8 cellular contexts compared by ENCODE assay signal in genomic region chr4:17347445-17347844, GRCh38.
A peak's percentile ranks its signal among the peaks of the same experiment; 100 is the strongest.
DNase-seq lines count a peak whose midpoint lies in the region; ATAC-seq and TF ChIP-seq lines count a peak whose summit lies in the region.

No MANE protein-coding gene starts in this region.

- H3K4me2 ChIP-seq in GM23338 = no peak overlapping the region

- H3K79me2 ChIP-seq in GM23338 (replicated peaks; ENCODE audit: insufficient read depth) = no peaks in the 10 kb centered on the region

- H3K27ac Mint-ChIP-seq in GM23338 = no peak overlapping the region

- no peak overlapping the region for H3K4me3 ChIP-seq in GM23338

- H3K27me3 Mint-ChIP-seq in GM23338 (ENCODE audit: insufficient read depth, low read depth, poor library complexity) = no peaks in the 10 kb centered on the region

- H3K27me3 ChIP-seq in GM23338 (ENCODE audit: insufficient read depth) = no peaks in the 10 kb centered on the region

- peak overlapping the region; percentile 75; the same call in 1 of the 2 replicates for H2AFZ ChIP-seq in GM23338

- peak; percentile 84 for TF ChIP-seq CTCF in GM23338 (conservative IDR thresholded peaks at IDR 0.05; ENCODE audit: low read depth in 2 of 2)

- H3K36me3 Mint-ChIP-seq in GM23338 (ENCODE audit: low read depth) = no peaks in the 10 kb centered on the region

- ATAC-seq in GM23338 = peak; percentile 84
- ATAC-seq in GM18909 (IDR thresholded peaks at IDR 0.05; ENCODE audit: poor library complexity, unreplicated experiment) = no peak
- no peak for ATAC-seq in HG02571 (IDR thresholded peaks at IDR 0.05; ENCODE audit: unreplicated experiment)

- H3K4me3 Mint-ChIP-seq in GM23338 = no peak overlapping the region

- DNase-seq in DMS 273 treated with DMSO at 0.1 percent for 48 hours (lab: John Stamatoyannopoulos, UW) (peak; percentile 10), GM23338 (ENCODE audit: low spot score) (peak; percentile 81), RKO (ENCODE audit: low spot score) (peak; percentile 26), cerebellar cortex (ENCODE audit: low spot score) (peak; percentile 22), midbrain (lab: John Stamatoyannopoulos, UW) (peak; percentile 21)
- DNase-seq in activated CD8-positive, alpha-beta memory T cell treated with anti-CD3 and anti-CD28 coated beads for 24 hours = no peak

- H3K4me1 Mint-ChIP-seq in GM23338 = peaks cover 9% of the 10 kb centered on the region

- no peaks in the 10 kb centered on the region for H3F3A ChIP-seq in GM23338 (replicated peaks; ENCODE audit: low read depth)

- no peaks in the 10 kb centered on the region for H3K9me3 Mint-ChIP-seq in GM23338

- H3K9me2 ChIP-seq in GM23338 (ENCODE audit: insufficient read depth) = peaks cover 8% of the 10 kb centered on the region; the same call in 1 of the 2 replicates

- no peaks in the 10 kb centered on the region for H4K20me1 ChIP-seq in GM23338 (replicated peaks; ENCODE audit: insufficient read depth)

- H3K27ac ChIP-seq in GM23338 (ENCODE audit: low read depth) = no peak overlapping the region

- H3K36me3 ChIP-seq in GM23338 (ENCODE audit: insufficient read depth) = no peaks in the 10 kb centered on the region

- no peaks in the 10 kb centered on the region for H3K4me1 ChIP-seq in GM23338 (ENCODE audit: insufficient read depth)

TF ChIP-seq in GM23338, 12 proteins besides CTCF, POLR2A, EP300 and RAD21:
- no peak for TF ChIP-seq STAT1 (IDR thresholded peaks at IDR 0.05; ENCODE audit: unreplicated experiment)
- TF ChIP-seq EZH2phosphoT487 (IDR thresholded peaks at IDR 0.05; ENCODE audit: unreplicated experiment) = no peak
- no peak for TF ChIP-seq EZH2 (IDR thresholded peaks at IDR 0.05; ENCODE audit: low read depth, unreplicated experiment)
